1 cellular context compared by ENCODE assay signal in genomic region chr12:53675701-53676607, GRCh38.
TF ChIP-seq lines count a peak whose summit lies in the region.

ATP5MC2 (minus strand) TSS chr12:53676083; CDS start chr12:53672614, 3,469 bp downstream.

TF ChIP-seq in K562, 482 proteins besides CTCF, POLR2A, EP300 and RAD21 (continued from another document and continues in another):
- TF ChIP-seq CHD7 (IDR thresholded peaks at IDR 0.05; ENCODE audit: low read depth, low read length) (no peak), EP400 (IDR thresholded peaks at IDR 0.05) (peak; percentile 100), CHD4 (IDR thresholded peaks at IDR 0.05; ENCODE audit: insufficient read depth, insufficient replicate concordance, low read depth, low read length, poor library complexity, severe bottlenecking) (no peak), ESRRA (IDR thresholded peaks at IDR 0.05; ENCODE audit: borderline replicate concordance, low read depth) (peak; percentile 96), USF2 (CRISPR knock-in tag; IDR thresholded peaks at IDR 0.05) (no peak), ZNF253 (CRISPR knock-in tag; conservative IDR thresholded peaks at IDR 0.05) (no peak), NKRF (IDR thresholded peaks at IDR 0.05; ENCODE audit: borderline replicate concordance) (peak; percentile 91; the same call in 1 of the 2 replicates), RNF2 (IDR thresholded peaks at IDR 0.05) (peak; percentile 89), SRF (CRISPR knock-in tag; IDR thresholded peaks at IDR 0.05) (no peak; a peak in 1 of 4 replicates), GATAD2A (IDR thresholded peaks at IDR 0.05) (no peak), ZBTB2 (IDR thresholded peaks at IDR 0.05) (peak; percentile 97), MEIS2 (IDR thresholded peaks at IDR 0.05; ENCODE audit: partially characterized antibody) (peak; percentile 92), MTA3 (IDR thresholded peaks at IDR 0.05; ENCODE audit: borderline replicate concordance) (peak; percentile 93), HNRNPLL (IDR thresholded peaks at IDR 0.05; ENCODE audit: low read depth, low read length, poor library complexity, severe bottlenecking) (peak; percentile 85), ERF (CRISPR knock-in tag; IDR thresholded peaks at IDR 0.05) (peak; percentile 47; the same call in 1 of the 2 replicates), NFXL1 (CRISPR knock-in tag; IDR thresholded peaks at IDR 0.05) (no peak), JUNB (CRISPR knock-in tag; conservative IDR thresholded peaks at IDR 0.05) (no peak), TCF7 (IDR thresholded peaks at IDR 0.05; ENCODE audit: borderline replicate concordance) (peak; percentile 65; the same call in 1 of the 2 replicates), YY1 (IDR thresholded peaks at IDR 0.05; ENCODE audit: borderline replicate concordance in 1 of 3, control insufficient read depth in 1 of 3, extremely low read depth in 1 of 3, insufficient read depth in 3 of 3, insufficient read length in 1 of 3, insufficient replicate concordance in 2 of 3, low read depth in 1 of 3, low read length in 2 of 3) (peak; percentile 94 to 98 (median 94)), ZNF165 (CRISPR knock-in tag; IDR thresholded peaks at IDR 0.05; ENCODE audit: borderline replicate concordance) (0 out of 2 replicates have a peak, but pooled peaks have one; percentile 9), HSF4 (CRISPR knock-in tag; IDR thresholded peaks at IDR 0.05; ENCODE audit: borderline replicate concordance) (no peak), NFYB (IDR thresholded peaks at IDR 0.05; ENCODE audit: extremely low read depth, insufficient read length) (no peak), ZNF121 (CRISPR knock-in tag; conservative IDR thresholded peaks at IDR 0.05) (peak; percentile 100), ZNF431 (CRISPR knock-in tag; IDR thresholded peaks at IDR 0.05) (peak; percentile 75), RERE (CRISPR knock-in tag; IDR thresholded peaks at IDR 0.05; ENCODE audit: borderline replicate concordance) (no peak), ZNF592 (IDR thresholded peaks at IDR 0.05) (peak; percentile 91)
